Comparison of ENCODE assay signal across 8 cellular contexts in the genomic region with DNA sequence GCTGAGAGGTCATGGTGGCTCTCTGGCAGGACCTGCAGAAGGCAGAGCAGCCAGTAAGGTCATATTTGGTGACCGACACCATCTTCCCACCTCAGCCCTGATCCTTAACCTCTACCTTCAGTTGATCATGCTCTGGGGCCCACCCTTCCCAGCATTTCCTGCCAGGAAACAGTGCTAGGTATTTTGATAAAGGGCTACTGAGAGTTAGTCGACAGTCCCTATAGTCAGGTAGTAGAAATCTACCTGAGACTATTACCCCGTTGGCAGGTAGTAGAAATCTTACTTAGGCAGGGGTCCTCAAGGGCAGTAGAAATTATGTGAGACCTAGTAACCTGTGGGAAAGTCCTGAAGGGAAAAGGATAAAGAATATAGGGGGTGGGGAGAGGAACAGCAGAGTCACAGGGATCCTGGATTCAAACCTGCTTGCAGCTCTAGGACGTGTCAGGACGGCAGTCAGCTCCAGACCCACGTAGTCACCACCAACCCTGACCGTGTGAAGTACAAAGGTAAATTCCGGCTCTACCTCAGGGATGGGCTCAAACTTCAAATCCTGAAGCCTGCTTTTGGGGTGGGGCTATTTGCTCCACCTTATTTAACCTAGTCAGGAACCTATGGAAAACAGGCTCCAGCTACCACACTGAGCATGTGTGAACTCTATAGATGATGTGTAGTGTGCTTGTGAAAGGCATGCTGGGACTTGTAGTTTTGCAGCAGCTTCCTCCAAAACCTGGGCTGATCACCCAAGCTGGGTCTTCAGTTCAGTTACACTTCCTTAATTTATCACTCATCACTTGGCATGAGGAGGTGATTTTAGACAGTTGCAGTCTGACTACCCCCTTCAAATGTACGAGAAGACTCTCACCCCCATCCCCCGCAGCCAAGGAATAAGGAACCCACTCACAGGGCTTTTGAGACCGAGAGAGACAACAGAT. TPM values are rescaled to one million over a fixed set of nuclear protein-coding genes. Genes with fewer than 3 reads are reported as not detected.
DNase-seq lines count a peak whose midpoint lies in the region; ATAC-seq and TF ChIP-seq lines count a peak whose summit lies in the region.

A gene with protein sequence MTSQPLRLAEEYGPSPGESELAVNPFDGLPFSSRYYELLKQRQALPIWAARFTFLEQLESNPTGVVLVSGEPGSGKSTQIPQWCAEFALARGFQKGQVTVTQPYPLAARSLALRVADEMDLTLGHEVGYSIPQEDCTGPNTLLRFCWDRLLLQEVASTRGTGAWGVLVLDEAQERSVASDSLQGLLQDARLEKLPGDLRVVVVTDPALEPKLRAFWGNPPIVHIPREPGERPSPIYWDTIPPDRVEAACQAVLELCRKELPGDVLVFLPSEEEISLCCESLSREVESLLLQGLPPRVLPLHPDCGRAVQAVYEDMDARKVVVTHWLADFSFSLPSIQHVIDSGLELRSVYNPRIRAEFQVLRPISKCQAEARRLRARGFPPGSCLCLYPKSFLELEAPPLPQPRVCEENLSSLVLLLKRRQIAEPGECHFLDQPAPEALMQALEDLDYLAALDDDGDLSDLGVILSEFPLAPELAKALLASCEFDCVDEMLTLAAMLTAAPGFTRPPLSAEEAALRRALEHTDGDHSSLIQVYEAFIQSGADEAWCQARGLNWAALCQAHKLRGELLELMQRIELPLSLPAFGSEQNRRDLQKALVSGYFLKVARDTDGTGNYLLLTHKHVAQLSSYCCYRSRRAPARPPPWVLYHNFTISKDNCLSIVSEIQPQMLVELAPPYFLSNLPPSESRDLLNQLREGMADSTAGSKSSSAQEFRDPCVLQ (minus strand): TSS at position 515 of the 932 bp plus-strand sequence. CDS start 502 bp downstream, at position 13.

- ATAC-seq in GM21381 (IDR thresholded peaks at IDR 0.05; ENCODE audit: unreplicated experiment) (no peak), GM19455 (IDR thresholded peaks at IDR 0.05; ENCODE audit: unreplicated experiment) (no peak)

- H3K79me2 ChIP-seq in OCI-LY3 (ENCODE audit: low read length): peaks cover 40% of the 10 kb centered on the region

- no peak within 1 kb of the TSS for H2AFZ ChIP-seq in OCI-LY3 (ENCODE audit: low read depth, low read length)

- WGBS in esophagus, 2 donors: 71% methylated on average over 11 of the region's 11 CpGs

- H3K27ac ChIP-seq in OCI-LY3 (ENCODE audit: low read length): peak within 1 kb of the TSS; percentile 95
- peak within 1 kb of the TSS; percentile 40 to 58 for H3K27ac ChIP-seq in esophagus (ENCODE audit: low read depth in 2 of 2, low read length in 1 of 2)

- H3K4me1 ChIP-seq in OCI-LY3 (ENCODE audit: low read length): peaks cover 34% of the 10 kb centered on the region
- H3K4me1 ChIP-seq in esophagus (ENCODE audit: control insufficient read depth in 2 of 2, insufficient read depth in 2 of 2, low read length in 1 of 2): peaks cover 4 to 12% of the 10 kb centered on the region in 2 donors

- peaks cover 34% of the 10 kb centered on the region for H3K36me3 ChIP-seq in OCI-LY3 (replicated peaks; ENCODE audit: low read depth, low read length)
- peaks cover 7 to 11% of the 10 kb centered on the region in 2 donors for H3K36me3 ChIP-seq in esophagus (ENCODE audit: control insufficient read depth in 2 of 2, insufficient read depth in 2 of 2, low read length in 1 of 2)

- peak within 1 kb of the TSS; percentile 48; the same call in 1 of the 2 replicates for H3K9ac ChIP-seq in OCI-LY3 (ENCODE audit: low read length)

- H3K27me3 ChIP-seq in OCI-LY3 (ENCODE audit: low read depth, low read length) (no peaks in the 10 kb centered on the region), esophagus (ENCODE audit: control insufficient read depth in 1 of 2, insufficient read depth in 2 of 2, low read length in 2 of 2) (no peaks in the 10 kb centered on the region)

- peak within 1 kb of the TSS; percentile 96 for H3K4me2 ChIP-seq in OCI-LY3 (ENCODE audit: low read length)

- H3K4me3 ChIP-seq in OCI-LY3 (ENCODE audit: low read length): peak within 1 kb of the TSS; percentile 99
- H3K4me3 ChIP-seq in esophagus (ENCODE audit: low read depth in 1 of 2, low read length in 2 of 2): no peak within 1 kb of the TSS

- DNase-seq in Ammon's horn (ENCODE audit: low spot score): peak; percentile 39
- DNase-seq in GM13977 (ENCODE audit: low spot score): peak; percentile 75
- no peak for DNase-seq in stimulated activated CD4-positive, alpha-beta T cell treated with anti-CD3 and anti-CD28 coated beads, Interleukin-4, amount 100 ng/mL, for 24 hours
- no peak for DNase-seq in kidney glomerular epithelial cell (lab: John Stamatoyannopoulos, UW)

- in situ Hi-C loops in GM13977 (cut with MboI; ENCODE audit: low pct_unique_long_range_greater_than_20kb, low sequenced_read_pairs, unreplicated experiment): no loop called here

- no peaks in the 10 kb centered on the region; the same call in 1 of the 2 replicates for H4K20me1 ChIP-seq in OCI-LY3 (ENCODE audit: insufficient read depth, low read length)

- no peak for TF ChIP-seq CTCF in GM13977 (IDR thresholded peaks at IDR 0.05; ENCODE audit: extremely low read depth, insufficient read depth, missing control alignments)
- TF ChIP-seq CTCF in OCI-LY3 (IDR thresholded peaks at IDR 0.05; ENCODE audit: low read depth, low read length): no peak

- no peaks in the 10 kb centered on the region for H3K9me3 ChIP-seq in OCI-LY3 (ENCODE audit: insufficient read depth, low read length)
- H3K9me3 ChIP-seq in esophagus (ENCODE audit: control insufficient read depth in 2 of 2, insufficient read depth in 1 of 2, low read depth in 1 of 2, low read length in 1 of 2): no peaks in the 10 kb centered on the region

RNA-seq across cellular contexts. Expression of the gene that starts here (rescaled TPM):
- 1 to 10 TPM; 3.4 to 7.3 TPM for polyA plus RNA-seq in esophagus

Comparison
In these comparisons a context has a peak if more than half of its experiments do, and no peak if none do; other contexts are left out.
1. DNase-seq: peak in Ammon's horn (single experiment) and GM13977 (single experiment); none in stimulated activated CD4-positive, alpha-beta T cell treated with anti-CD3 and anti-CD28 coated beads, Interleukin-4, amount 100 ng/mL, for 24 hours (single experiment) and kidney glomerular epithelial cell (single experiment).